ENCODE assay signal across 8 cellular contexts in genomic region chr3:63818282-63819150, GRCh38. TPM values are rescaled to one million over a fixed set of nuclear protein-coding genes. Genes with fewer than 3 reads are reported as not detected.
DNase-seq lines count a peak whose midpoint lies in the region; ATAC-seq, FAIRE-seq and TF ChIP-seq lines count a peak whose summit lies in the region.

No MANE protein-coding gene starts in this region.

- peak; percentile 61 for ATAC-seq in CD4-positive, alpha-beta T cell (ENCODE audit: poor library complexity)
- ATAC-seq in GM19395 (IDR thresholded peaks at IDR 0.05; ENCODE audit: unreplicated experiment) (peak; percentile 89), aorta (ENCODE audit: low FRiP score) (no peak)

- H3K36me3 Mint-ChIP-seq in CD4-positive, alpha-beta T cell (ENCODE audit: low read depth) = no peaks in the 10 kb centered on the region

- 24% methylated on average over 10 of the region's 10 CpGs for WGBS in aorta, 2 donors

- no peaks in the 10 kb centered on the region for H3K36me3 ChIP-seq in aorta (ENCODE audit: control insufficient read depth in 1 of 2, insufficient read depth in 2 of 2, low read length in 1 of 2)

- no peak overlapping the region for H3K27ac Mint-ChIP-seq in CD4-positive, alpha-beta T cell

- no peak overlapping the region for H3K4me3 Mint-ChIP-seq in CD4-positive, alpha-beta T cell

- peak; percentile 85 for FAIRE-seq in frontal cortex (lab: Jason Lieb, UNC)

- H3K27ac ChIP-seq in CD4-positive, alpha-beta T cell (ENCODE audit: low read depth, low read length) = no peak overlapping the region
- H3K27ac ChIP-seq in RWPE1 (no peak overlapping the region), aorta (ENCODE audit: low read depth in 1 of 2, low read length in 2 of 2) (no peak overlapping the region)

- POLR2A ChIA-PET in CD4-positive, alpha-beta T cell (lab: Charles Lee) = no interaction called here
- POLR2A ChIA-PET in RWPE1 (lab: Yijun Ruan, JAX; ENCODE audit: low non-redundant PET) = no interaction called here

- H3K4me1 Mint-ChIP-seq in CD4-positive, alpha-beta T cell (ENCODE audit: low read depth) = peaks cover 6% of the 10 kb centered on the region

- intact Hi-C loops in CD4-positive, alpha-beta T cell (cut with DNase I, micrococcal nuclease) = loop anchor here (1.0 to 5.0 kb wide), 5 partner anchors 468 to 1617 kb away; no protein-coding TSS in a partner anchor
- intact Hi-C loops in aorta (cut with DNase I) = loop anchor here in 1 of 2 donors (2.0 kb wide), 1 partner anchor 466 kb away; no protein-coding TSS in a partner anchor

- no peaks in the 10 kb centered on the region for H3K9me3 ChIP-seq in CD4-positive, alpha-beta T cell (ENCODE audit: control insufficient read depth, low read length)
- H3K9me3 ChIP-seq in aorta (ENCODE audit: control insufficient read depth, low read length) = no peaks in the 10 kb centered on the region

- peak; percentile 91 for TF ChIP-seq CTCF in CD4-positive, alpha-beta T cell (IDR thresholded peaks at IDR 0.05)
- TF ChIP-seq CTCF in RWPE1 (conservative IDR thresholded peaks at IDR 0.05; ENCODE audit: low read depth) = peak; percentile 84

- H3K27me3 Mint-ChIP-seq in CD4-positive, alpha-beta T cell = no peaks in the 10 kb centered on the region

- H3K9me3 Mint-ChIP-seq in CD4-positive, alpha-beta T cell = no peaks in the 10 kb centered on the region

- CTCF ChIA-PET in CD4-positive, alpha-beta T cell (lab: Charles Lee) = interaction anchor here (0.7 to 1.6 kb wide), 3 partner anchors 16 to 1617 kb away, joined by 3 to 4 read pairs (median 4); no protein-coding TSS in a partner anchor
- CTCF ChIA-PET in RWPE1 (lab: Yijun Ruan, JAX) = interaction anchor here (0.5 to 1.8 kb wide), 5 partner anchors 128 to 476 kb away, joined by 3 to 7 read pairs (median 3); no protein-coding TSS in a partner anchor

- H3K4me3 ChIP-seq in aorta (ENCODE audit: low read length in 2 of 2) = no peak overlapping the region

- no peaks in the 10 kb centered on the region for H3K27me3 ChIP-seq in CD4-positive, alpha-beta T cell (ENCODE audit: control insufficient read depth, insufficient read depth, low read length)
- H3K27me3 ChIP-seq in aorta (ENCODE audit: control insufficient read depth in 1 of 2, insufficient read depth in 2 of 2, low read length in 1 of 2) = no peaks in the 10 kb centered on the region

- H3K4me1 ChIP-seq in aorta (ENCODE audit: control insufficient read depth in 1 of 2, insufficient read depth in 2 of 2, low read length in 2 of 2) = no peaks in the 10 kb centered on the region

- peak; percentile 26 to 60 (median 46) for DNase-seq in CD4-positive, alpha-beta T cell
- DNase-seq in HuH-7.5 (ENCODE audit: low spot score) (peak; percentile 61), RWPE1 (ENCODE audit: low spot score) (peak; percentile 41), frontal cortex (ENCODE audit: low spot score in 2 of 2) (peak; percentile 2 to 15), pons (ENCODE audit: low spot score) (peak; percentile 68), aorta (peak; percentile 53 to 76)
- DNase-seq in activated effector memory CD4-positive, alpha-beta T cell treated with anti-CD3 and anti-CD28 coated beads, Interleukin-2, amount 50 U/mL, for 16 hours = peak; percentile 81

RNA-seq across cellular contexts. Expression of gene C3orf49, which starts 0.6 kb away (rescaled TPM):
- total RNA-seq in CD4-positive, alpha-beta T cell = not detected
- total RNA-seq in frontal cortex = not detected
- total RNA-seq in aorta = not detected
- not detected for polyA plus RNA-seq in aorta

RNA-seq across cellular contexts. Expression of gene THOC7, which starts 45.1 kb away (rescaled TPM):
- total RNA-seq in CD4-positive, alpha-beta T cell = 10 to 100 TPM; 21.6 to 23.7 TPM
- total RNA-seq in frontal cortex (48.1 TPM), aorta (10 to 100 TPM; 53.8 TPM)
- polyA plus RNA-seq in aorta = 100 to 1,000 TPM in 1 of 2 donors, 10 to 100 TPM in 1; 64.7 to 150 TPM

RNA-seq across cellular contexts. Expression of gene ATXN7, which starts 45.2 kb away (rescaled TPM):
- total RNA-seq in CD4-positive, alpha-beta T cell = 100 to 1,000 TPM; 289 to 304 TPM
- 6.9 TPM for total RNA-seq in frontal cortex
- 10 to 100 TPM; 52.3 to 52.5 TPM for total RNA-seq in aorta
- 1 to 10 TPM; 4.1 to 6.0 TPM for polyA plus RNA-seq in aorta

Comparison
In these comparisons a context has a peak if more than half of its experiments do, and no peak if none do; other contexts are left out.
1. DNase-seq: peak in every context shown above with its lines; median percentile 81 in activated effector memory CD4-positive, alpha-beta T cell treated with anti-CD3 and anti-CD28 coated beads, Interleukin-2, amount 50 U/mL, for 16 hours; 68 in pons; 64 in aorta; 61 in HuH-7.5; 46 in CD4-positive, alpha-beta T cell; 41 in RWPE1; 8 in frontal cortex.
2. RNA of gene ATXN7, which starts 45.2 kb away (total RNA-seq): 289 to 304 TPM in CD4-positive, alpha-beta T cell; 52.3 to 52.5 TPM in aorta and 6.9 TPM in frontal cortex (single experiment); every median in the first group is over 4 times any median in the second.